ENCODE assay signal across 17 cellular contexts in genomic region chr7:151367304-151367703, GRCh38. TPM values are rescaled to one million over a fixed set of nuclear protein-coding genes. Genes with fewer than 3 reads are reported as not detected.
DNase-seq lines count a peak whose midpoint lies in the region; ATAC-seq and TF ChIP-seq lines count a peak whose summit lies in the region.
"Had no signal": no experiment of that assay in that cellular context is flagged by ENCODE, and none has a peak within 500 bp of the region (broad histone marks: within the 10 kb centered on the region; RNA-seq: fewer than 3 reads in every experiment).

No MANE protein-coding gene starts in this region.

- H3K4me3 ChIP-seq in cardiac fibroblast (replicated peaks in 1 of 2; ENCODE audit: low read depth in 2 of 2, low read length in 2 of 2) (no peak overlapping the region), mesenchymal stem cell (ENCODE audit: insufficient read depth in 1 of 2, low read depth in 1 of 2, low read length in 2 of 2) (no peak overlapping the region), thoracic aorta (no peak overlapping the region)
- H3K4me3 ChIP-seq: adrenal gland, MG63, PC-9, suprapubic skin had no signal

- peak overlapping the region; percentile 60 for H3K9ac ChIP-seq in mesenchymal stem cell (ENCODE audit: low read length)

- H3K4ac ChIP-seq in mesenchymal stem cell (ENCODE audit: low read depth in 1 of 2, low read length in 2 of 2), result no peak overlapping the region

- H3K14ac ChIP-seq in mesenchymal stem cell (ENCODE audit: low read length in 2 of 2), result no peak overlapping the region

- H2AK5ac ChIP-seq in mesenchymal stem cell (ENCODE audit: low read length, severe bottlenecking), result no peak overlapping the region

- no peaks in the 10 kb centered on the region for H3K9me3 Mint-ChIP-seq in T-helper 2 cell treated with Interferon-gamma antibody and Interleukin-4, amounts not matched to agents 5 μg/mL and 100 μg/mL, for 36 hours
- H3K9me3 Mint-ChIP-seq: activated CD4-positive, alpha-beta memory T cell treated with anti-CD3 and anti-CD28 coated beads, Interleukin-2, amount 10 ng/mL, durations not matched to agents 7 days and 5 days; activated T-helper 17 cell treated with anti-CD3 and anti-CD28 coated beads, Interleukin-2, amount 50 U/mL, for 72 hours had no signal

- WGBS in mesenchymal stem cell, result 63% methylated on average over 4 of the region's 4 CpGs

- peaks cover 4% of the 10 kb centered on the region for H3K4me1 Mint-ChIP-seq in T-helper 2 cell treated with Interferon-gamma antibody and Interleukin-4, amounts not matched to agents 5 μg/mL and 100 μg/mL, for 36 hours (ENCODE audit: low read depth)
- H3K4me1 Mint-ChIP-seq: CD14-positive monocyte had no signal

- no peak overlapping the region for H4K8ac ChIP-seq in mesenchymal stem cell (ENCODE audit: low read length)

- no peak overlapping the region for H3K18ac ChIP-seq in mesenchymal stem cell (ENCODE audit: low read depth in 1 of 2, low read length in 2 of 2)

- H2AFZ ChIP-seq in mesenchymal stem cell (ENCODE audit: low read depth, low read length), result no peak overlapping the region
- H2AFZ ChIP-seq: PC-9 had no signal

- DNase-seq in LHCN-M2 (ENCODE audit: low read depth), result peak; percentile 39
- peak; percentile 11 to 24 for DNase-seq in cardiac fibroblast (ENCODE audit: low read depth in 2 of 2)
- DNase-seq in mesenchymal stem cell, result peak; percentile 48
- DNase-seq in thoracic aorta (ENCODE audit: low spot score), result no peak
- no peak for DNase-seq in stimulated activated CD4-positive, alpha-beta T cell treated with anti-CD3 and anti-CD28 coated beads, Interleukin-4, amount 100 ng/mL, for 24 hours
- no peak for DNase-seq in T-helper 2 cell treated with Interferon-gamma antibody and Interleukin-4, amounts not matched to agents 5 μg/mL and 100 μg/mL, for 36 hours (ENCODE audit: low spot score)
- no peak for DNase-seq in Right ventricle myocardium superior
- DNase-seq: adrenal gland, PC-9 had no signal

- H3K36me3 Mint-ChIP-seq in T-helper 2 cell treated with Interferon-gamma antibody and Interleukin-4, amounts not matched to agents 5 μg/mL and 100 μg/mL, for 36 hours (ENCODE audit: low read depth), result peaks cover 34% of the 10 kb centered on the region

- H3K36me3 ChIP-seq in mesenchymal stem cell (ENCODE audit: control insufficient read depth in 1 of 2, insufficient read depth in 2 of 2, low read depth in 1 of 2, low read length in 2 of 2), result peaks cover 20 to 39% of the 10 kb centered on the region in 2 experiments
- no peaks in the 10 kb centered on the region for H3K36me3 ChIP-seq in thoracic aorta

- no peak overlapping the region for H2BK5ac ChIP-seq in mesenchymal stem cell (ENCODE audit: low read depth, low read length, poor library complexity, severe bottlenecking)

- no peak overlapping the region for H3K27ac Mint-ChIP-seq in T-helper 2 cell treated with Interferon-gamma antibody and Interleukin-4, amounts not matched to agents 5 μg/mL and 100 μg/mL, for 36 hours
- H3K27ac Mint-ChIP-seq: activated CD4-positive, alpha-beta memory T cell treated with anti-CD3 and anti-CD28 coated beads, Interleukin-2, amount 10 ng/mL, durations not matched to agents 7 days and 5 days; activated T-helper 17 cell treated with anti-CD3 and anti-CD28 coated beads, Interleukin-2, amount 50 U/mL, for 72 hours; CD14-positive monocyte had no signal

- no peak overlapping the region for H2BK15ac ChIP-seq in mesenchymal stem cell (ENCODE audit: low read depth, poor library complexity, severe bottlenecking)

- H3K23ac ChIP-seq in mesenchymal stem cell (ENCODE audit: low read length in 2 of 2), result no peak overlapping the region

- H3K4me3 Mint-ChIP-seq in T-helper 2 cell treated with Interferon-gamma antibody and Interleukin-4, amounts not matched to agents 5 μg/mL and 100 μg/mL, for 36 hours, result no peak overlapping the region
- H3K4me3 Mint-ChIP-seq: activated CD4-positive, alpha-beta memory T cell treated with anti-CD3 and anti-CD28 coated beads, Interleukin-2, amount 10 ng/mL, durations not matched to agents 7 days and 5 days; activated T-helper 17 cell treated with anti-CD3 and anti-CD28 coated beads, Interleukin-2, amount 50 U/mL, for 72 hours; CD14-positive monocyte had no signal

- no peak for ATAC-seq in thoracic aorta (ENCODE audit: insufficient number of reproducible peaks, low FRiP score, low read depth)
- ATAC-seq in Right ventricle myocardium superior (ENCODE audit: poor library complexity), result no peak

- TF ChIP-seq CTCF in cardiac fibroblast (IDR thresholded peaks at IDR 0.05; ENCODE audit: low read depth, low read length) (no peak), thoracic aorta (IDR thresholded peaks at IDR 0.05) (no peak)

- no peak overlapping the region for H2BK120ac ChIP-seq in mesenchymal stem cell (ENCODE audit: low read depth, low read length)

- no peak overlapping the region for H4K91ac ChIP-seq in mesenchymal stem cell (ENCODE audit: low read length)

- H3K27ac ChIP-seq in mesenchymal stem cell (ENCODE audit: low read length, poor library complexity, severe bottlenecking) (no peak overlapping the region), thoracic aorta (peak overlapping the region; percentile 74 to 75)
- H3K27ac ChIP-seq: PC-9, suprapubic skin had no signal

- no peaks in the 10 kb centered on the region for H3K27me3 Mint-ChIP-seq in T-helper 2 cell treated with Interferon-gamma antibody and Interleukin-4, amounts not matched to agents 5 μg/mL and 100 μg/mL, for 36 hours (ENCODE audit: low read depth)
- H3K27me3 Mint-ChIP-seq: activated CD4-positive, alpha-beta memory T cell treated with anti-CD3 and anti-CD28 coated beads, Interleukin-2, amount 10 ng/mL, durations not matched to agents 7 days and 5 days; activated T-helper 17 cell treated with anti-CD3 and anti-CD28 coated beads, Interleukin-2, amount 50 U/mL, for 72 hours had no signal

- H3K9me3 ChIP-seq in mesenchymal stem cell (ENCODE audit: control insufficient read depth, low read length) (no peaks in the 10 kb centered on the region), thoracic aorta (no peaks in the 10 kb centered on the region)
- H3K9me3 ChIP-seq: adrenal gland, MG63, suprapubic skin had no signal

- H3K27me3 ChIP-seq in mesenchymal stem cell (ENCODE audit: control insufficient read depth in 1 of 2, insufficient read depth in 1 of 2, low read length in 2 of 2), result no peaks in the 10 kb centered on the region
- no peaks in the 10 kb centered on the region for H3K27me3 ChIP-seq in thoracic aorta (replicated peaks; ENCODE audit: insufficient read depth)
- H3K27me3 ChIP-seq: adrenal gland, MG63, suprapubic skin had no signal

- intact Hi-C loops in Right ventricle myocardium superior (cut with DNase I), result loop anchor here (5.0 kb wide), 1 partner anchor 395 kb away; no protein-coding TSS in a partner anchor

- H3K4me1 ChIP-seq in mesenchymal stem cell (ENCODE audit: control insufficient read depth, insufficient read depth, low read depth, low read length), result peaks cover 9% of the 10 kb centered on the region
- H3K4me1 ChIP-seq in thoracic aorta (ENCODE audit: control insufficient read depth in 1 of 2, low read depth in 2 of 2), result peaks cover 26 to 47% of the 10 kb centered on the region in 2 donors

- H3K4me2 ChIP-seq in mesenchymal stem cell (ENCODE audit: low read length, poor library complexity, severe bottlenecking), result no peak overlapping the region
- H3K4me2 ChIP-seq: PC-9 had no signal

- peaks cover 2% of the 10 kb centered on the region for H3K79me1 ChIP-seq in mesenchymal stem cell (replicated peaks; ENCODE audit: low read length, poor library complexity, severe bottlenecking)

- H2BK12ac ChIP-seq in mesenchymal stem cell (ENCODE audit: low read length in 2 of 2), result no peak overlapping the region

RNA-seq across cellular contexts. Expression of gene NUB1, which starts 25.7 kb away (rescaled TPM):
- total RNA-seq in LHCN-M2 (2014; rRNA removed) (60.8 and 67.4 TPM in 2 replicates), thoracic aorta (10 to 100 TPM; 51.0 to 53.4 TPM), Right ventricle myocardium superior (30.8 TPM)
- polyA plus RNA-seq in LHCN-M2 (2012), result 39.3 TPM
- polyA plus RNA-seq in mesenchymal stem cell (2013, experiment 1 of 2), result 48.2 TPM
- polyA plus RNA-seq in mesenchymal stem cell (2013, experiment 2 of 2), result 46.8 TPM

RNA-seq across cellular contexts. Expression of gene WDR86, which starts 42.5 kb away (rescaled TPM):
- total RNA-seq in LHCN-M2 (2014; rRNA removed) (1.3 TPM in 1 of 2 replicates, not detected in the other), thoracic aorta (1 to 10 TPM in 1 of 2 donors, not detected in 1; 8.5 TPM), Right ventricle myocardium superior (0.48 TPM)
- polyA plus RNA-seq in LHCN-M2 (2012), result 0.09 TPM
- 0.04 TPM for polyA plus RNA-seq in mesenchymal stem cell (2013, experiment 1 of 2)
- polyA plus RNA-seq in mesenchymal stem cell (2013, experiment 2 of 2), result 0.05 TPM
- total RNA-seq: dermis microvascular lymphatic vessel endothelial cell, H4, HT1080 had no signal

Comparison
In these comparisons a context has a peak if more than half of its experiments do, and no peak if none do; other contexts are left out.
1. DNase-seq: peak in LHCN-M2 (single experiment), cardiac fibroblast (2 of 2) and mesenchymal stem cell (single experiment); none in thoracic aorta (single experiment), stimulated activated CD4-positive, alpha-beta T cell treated with anti-CD3 and anti-CD28 coated beads, Interleukin-4, amount 100 ng/mL, for 24 hours (single experiment), T-helper 2 cell treated with Interferon-gamma antibody and Interleukin-4, amounts not matched to agents 5 μg/mL and 100 μg/mL, for 36 hours (single experiment) and Right ventricle myocardium superior (single experiment).